Comparison of ENCODE assay signal across 12 cellular contexts in the genomic region with DNA sequence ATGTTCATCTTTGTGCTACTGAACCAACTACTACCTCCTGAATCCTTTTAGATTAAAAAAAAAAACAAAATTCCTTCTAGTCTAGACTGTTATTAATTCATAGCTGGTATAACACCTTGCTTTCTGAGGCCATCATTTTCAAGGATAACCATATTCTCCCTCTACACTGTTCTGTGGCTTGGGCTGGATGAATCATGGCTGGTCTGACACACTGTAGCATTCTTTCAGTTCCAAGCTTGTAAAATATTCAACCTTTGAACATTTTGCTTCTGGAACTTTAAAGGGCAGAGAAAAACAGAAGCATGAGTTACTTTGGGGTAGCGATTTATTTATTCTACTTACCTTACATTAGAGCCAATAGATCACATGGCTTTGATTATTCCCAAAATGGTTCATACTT. TPM values are rescaled to one million over a fixed set of nuclear protein-coding genes. Genes with fewer than 3 reads are reported as not detected.
DNase-seq lines count a peak whose midpoint lies in the region; ATAC-seq and TF ChIP-seq lines count a peak whose summit lies in the region.
"Had no signal": no experiment of that assay in that cellular context is flagged by ENCODE, and none has a peak within 500 bp of the region (broad histone marks: within the 10 kb centered on the region; RNA-seq: fewer than 3 reads in every experiment).

No MANE protein-coding gene starts in this region.

- H3K27me3 Mint-ChIP-seq in activated naive CD8-positive, alpha-beta T cell, result no peaks in the 10 kb centered on the region
- no peaks in the 10 kb centered on the region for H3K27me3 Mint-ChIP-seq in activated naive CD8-positive, alpha-beta T cell treated with anti-CD3 and anti-CD28 coated beads for 36 hours
- no peaks in the 10 kb centered on the region for H3K27me3 Mint-ChIP-seq in type B pancreatic cell
- H3K27me3 Mint-ChIP-seq: memory B cell had no signal

- peak overlapping the region; percentile 64 for H3K27ac Mint-ChIP-seq in activated naive CD8-positive, alpha-beta T cell
- no peak overlapping the region for H3K27ac Mint-ChIP-seq in activated naive CD8-positive, alpha-beta T cell treated with anti-CD3 and anti-CD28 coated beads for 36 hours
- peak overlapping the region; percentile 68 for H3K27ac Mint-ChIP-seq in type B pancreatic cell

- WGBS in tibial nerve, 2 donors, result 72 to 96% methylated on average over 1 of the region's 1 CpG

- no peaks in the 10 kb centered on the region for H3K9me3 Mint-ChIP-seq in activated naive CD8-positive, alpha-beta T cell (ENCODE audit: low read depth)
- no peaks in the 10 kb centered on the region for H3K9me3 Mint-ChIP-seq in activated naive CD8-positive, alpha-beta T cell treated with anti-CD3 and anti-CD28 coated beads for 36 hours
- H3K9me3 Mint-ChIP-seq in type B pancreatic cell, result no peaks in the 10 kb centered on the region
- H3K9me3 Mint-ChIP-seq: memory B cell had no signal

- no peak for DNase-seq in activated naive CD8-positive, alpha-beta T cell treated with anti-CD3 and anti-CD28 coated beads for 36 hours
- DNase-seq in RWPE2 (ENCODE audit: low spot score), result no peak
- peak; percentile 57 for DNase-seq in fibroblast of the aortic adventitia (ENCODE audit: low read depth)
- no peak for DNase-seq in type B pancreatic cell (ENCODE audit: extremely low spot score, unreplicated experiment)
- DNase-seq in tibial nerve (ENCODE audit: low spot score in 2 of 2), result no peak
- DNase-seq in NCI-H1694 (lab: John Stamatoyannopoulos, UW), result no peak
- DNase-seq: BE2C, NCI-H146, T1000 had no signal

- H3K9me3 ChIP-seq in RWPE2 (ENCODE audit: severe bottlenecking) (no peaks in the 10 kb centered on the region), tibial nerve (no peaks in the 10 kb centered on the region)
- H3K9me3 ChIP-seq: BE2C had no signal

- no peak for TF ChIP-seq POLR2A in tibial nerve (IDR thresholded peaks at IDR 0.05)

- H3K4me1 ChIP-seq in RWPE2 (ENCODE audit: insufficient read depth, poor library complexity, severe bottlenecking) (peaks cover 44% of the 10 kb centered on the region), tibial nerve (peaks cover 0 to 2% (median 0%) of the 10 kb centered on the region in 4 donors)
- H3K4me1 ChIP-seq: BE2C had no signal

- ATAC-seq in RWPE2 (ENCODE audit: low read depth), result peak; percentile 72
- ATAC-seq in GM21576 (IDR thresholded peaks at IDR 0.05; ENCODE audit: unreplicated experiment), result no peak

- peaks cover 10% of the 10 kb centered on the region for H3K36me3 Mint-ChIP-seq in activated naive CD8-positive, alpha-beta T cell
- peaks cover 6% of the 10 kb centered on the region for H3K36me3 Mint-ChIP-seq in activated naive CD8-positive, alpha-beta T cell treated with anti-CD3 and anti-CD28 coated beads for 36 hours
- H3K36me3 Mint-ChIP-seq in type B pancreatic cell, result peaks cover 10% of the 10 kb centered on the region

- peak overlapping the region; percentile 14 for H3K27ac ChIP-seq in RWPE2 (ENCODE audit: poor library complexity, severe bottlenecking)
- no peak overlapping the region for H3K27ac ChIP-seq in tibial nerve

- no peak for TF ChIP-seq EP300 in tibial nerve (IDR thresholded peaks at IDR 0.05)

- no peak overlapping the region for H3K4me3 Mint-ChIP-seq in activated naive CD8-positive, alpha-beta T cell
- no peak overlapping the region for H3K4me3 Mint-ChIP-seq in activated naive CD8-positive, alpha-beta T cell treated with anti-CD3 and anti-CD28 coated beads for 36 hours
- H3K4me3 Mint-ChIP-seq in type B pancreatic cell, result no peak overlapping the region
- H3K4me3 Mint-ChIP-seq: memory B cell had no signal

- H3K36me3 ChIP-seq in RWPE2 (ENCODE audit: low read depth), result peaks cover 12% of the 10 kb centered on the region
- H3K36me3 ChIP-seq in tibial nerve, result peaks cover 0 to 8% (median 0%) of the 10 kb centered on the region in 3 donors
- H3K36me3 ChIP-seq: BE2C had no signal

- H3K4me1 Mint-ChIP-seq in activated naive CD8-positive, alpha-beta T cell (ENCODE audit: low read depth), result peaks cover 31% of the 10 kb centered on the region
- peaks cover 18% of the 10 kb centered on the region for H3K4me1 Mint-ChIP-seq in activated naive CD8-positive, alpha-beta T cell treated with anti-CD3 and anti-CD28 coated beads for 36 hours
- H3K4me1 Mint-ChIP-seq in type B pancreatic cell (ENCODE audit: unreplicated experiment), result no peaks in the 10 kb centered on the region

- H3K4me3 ChIP-seq in RWPE2 (ENCODE audit: severe bottlenecking), result no peak overlapping the region
- no peak overlapping the region for H3K4me3 ChIP-seq in fibroblast of the aortic adventitia (ENCODE audit: low read depth, low read length)
- H3K4me3 ChIP-seq in tibial nerve, result no peak overlapping the region

- TF ChIP-seq CTCF in RWPE2 (IDR thresholded peaks at IDR 0.05; ENCODE audit: poor library complexity, severe bottlenecking) (no peak), fibroblast of the aortic adventitia (IDR thresholded peaks at IDR 0.05; ENCODE audit: insufficient read depth, low read length) (no peak), type B pancreatic cell (conservative IDR thresholded peaks at IDR 0.05) (no peak), tibial nerve (IDR thresholded peaks at IDR 0.05) (no peak)

- no peaks in the 10 kb centered on the region for H3K27me3 ChIP-seq in RWPE2 (ENCODE audit: insufficient read depth, poor library complexity, severe bottlenecking)
- no peaks in the 10 kb centered on the region for H3K27me3 ChIP-seq in tibial nerve
- H3K27me3 ChIP-seq: BE2C had no signal

RNA-seq across cellular contexts. Expression of gene HSPBAP1, which starts 7.6 kb away (rescaled TPM):
- total RNA-seq in activated naive CD8-positive, alpha-beta T cell treated with anti-CD3 and anti-CD28 coated beads for 36 hours, result 1 to 10 TPM; 5.9 to 6.0 TPM
- total RNA-seq in fibroblast of the aortic adventitia (ENCODE audit: low replicate concordance) (6.6 and 9.6 TPM in 2 replicates), type B pancreatic cell (ENCODE audit: low replicate concordance) (5.8 and 9.1 TPM in 2 replicates), tibial nerve (10 to 100 TPM; 10.9 to 15.3 (median 12.9) TPM)

RNA-seq across cellular contexts. Expression of gene SLC49A4, which starts 8.8 kb away (rescaled TPM):
- 1 to 10 TPM; 1.8 TPM for total RNA-seq in activated naive CD8-positive, alpha-beta T cell treated with anti-CD3 and anti-CD28 coated beads for 36 hours
- total RNA-seq in fibroblast of the aortic adventitia (ENCODE audit: low replicate concordance) (24.1 and 30.0 TPM in 2 replicates), type B pancreatic cell (ENCODE audit: low replicate concordance) (19.4 and 24.7 TPM in 2 replicates), tibial nerve (10 to 100 TPM; 14.2 to 27.3 (median 20.9) TPM)
